In the genomic region with DNA sequence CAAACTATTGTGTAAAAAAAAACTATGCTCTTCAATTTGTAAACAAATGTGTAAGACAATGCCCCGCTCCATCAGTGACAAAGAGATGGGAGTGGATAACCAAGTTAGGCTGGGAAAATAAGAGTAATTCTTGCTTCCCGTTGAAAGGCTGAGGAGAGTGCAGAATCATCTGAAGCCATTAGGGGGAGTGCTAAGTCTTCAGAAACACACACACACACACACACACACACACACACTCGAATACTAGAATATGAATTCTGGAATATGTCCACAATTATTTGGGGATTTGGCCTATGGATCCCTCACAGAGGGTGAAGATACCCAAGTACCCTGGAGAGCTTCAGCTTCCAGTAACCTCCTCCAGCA, we compare ENCODE assay signal across 9 cellular contexts. TPM values are rescaled to one million over a fixed set of nuclear protein-coding genes. Genes with fewer than 3 reads are reported as not detected.
DNase-seq lines count a peak whose midpoint lies in the region; TF ChIP-seq lines count a peak whose summit lies in the region.
"Had no signal": no experiment of that assay in that cellular context is flagged by ENCODE, and none has a peak within 500 bp of the region (broad histone marks: within the 10 kb centered on the region; RNA-seq: fewer than 3 reads in every experiment).

No MANE protein-coding gene starts in this region.

- H3K56ac ChIP-seq in H9 (ENCODE audit: insufficient read length, low read depth, low read length) = no peak overlapping the region

- H3K9ac ChIP-seq in H9 (ENCODE audit: extremely low read depth, insufficient read length, low read length) = no peak overlapping the region

- H3K4me2 ChIP-seq in H9 (ENCODE audit: insufficient read depth, insufficient read length, low read length) = no peak overlapping the region

- no peak overlapping the region for H2AFZ ChIP-seq in H9 (ENCODE audit: low read length)

- no peaks in the 10 kb centered on the region for H3K4me1 ChIP-seq in H9 (ENCODE audit: insufficient read depth, low read length)
- H3K4me1 ChIP-seq in CD8-positive, alpha-beta memory T cell (ENCODE audit: insufficient read depth, low read length) = no peaks in the 10 kb centered on the region

- H2BK15ac ChIP-seq in H9 (ENCODE audit: low read depth, low read length) = no peak overlapping the region

- no peak overlapping the region for H3K27ac Mint-ChIP-seq in H9
- H3K27ac Mint-ChIP-seq in CD8-positive, alpha-beta memory T cell = no peak overlapping the region
- no peak overlapping the region for H3K27ac Mint-ChIP-seq in immature natural killer cell

- no peak overlapping the region for H4K8ac ChIP-seq in H9 (replicated peaks; ENCODE audit: insufficient read length, low read depth, low read length)

- H3K9me3 Mint-ChIP-seq in H9 = peaks cover 0 to 2% of the 10 kb centered on the region in 2 experiments; a peak in 1 of 5 replicates
- H3K9me3 Mint-ChIP-seq in CD8-positive, alpha-beta memory T cell = no peaks in the 10 kb centered on the region
- H3K9me3 Mint-ChIP-seq in immature natural killer cell = peaks cover 0 to 2% (median 0%) of the 10 kb centered on the region in 6 donors
- H3K9me3 Mint-ChIP-seq: activated T-cell treated with anti-CD3 and anti-CD28 coated beads, Interleukin-2, amount 50 U/mL, for 4 hours had no signal

- H3K36me3 Mint-ChIP-seq in H9 (ENCODE audit: insufficient read depth in 1 of 3, low read depth in 3 of 3) (no peaks in the 10 kb centered on the region), immature natural killer cell (no peaks in the 10 kb centered on the region)
- H3K36me3 Mint-ChIP-seq in CD8-positive, alpha-beta memory T cell = no peaks in the 10 kb centered on the region

- no peak; the same call in 2 of the 3 replicates for TF ChIP-seq CTCF in H9 (conservative IDR thresholded peaks at IDR 0.05)

- H3K27ac ChIP-seq in H9 (ENCODE audit: insufficient read length, low read depth, low read length) = no peak overlapping the region
- H3K27ac ChIP-seq in CD8-positive, alpha-beta memory T cell (ENCODE audit: low read depth, low read length) = no peak overlapping the region

- H3K36me3 ChIP-seq in CD8-positive, alpha-beta memory T cell (ENCODE audit: insufficient read depth, low read length) = no peaks in the 10 kb centered on the region

- no peaks in the 10 kb centered on the region for H3K79me1 ChIP-seq in H9 (ENCODE audit: insufficient read depth, low read depth, low read length, poor library complexity, severe bottlenecking)

- no CpG with 5 or more reads among the region's 3 CpGs for WGBS in H9 (ENCODE audit: extremely low coverage, insufficient read length, low lambda C conversion rate)

- no peak overlapping the region for H2BK5ac ChIP-seq in H9 (ENCODE audit: insufficient read length, low read length)

- H2BK20ac ChIP-seq in H9 (ENCODE audit: low read depth, low read length, poor library complexity, severe bottlenecking) = no peak overlapping the region

- H3K18ac ChIP-seq in H9 (ENCODE audit: insufficient read length, low read depth, low read length) = no peak overlapping the region

- no peak overlapping the region for H2BK120ac ChIP-seq in H9 (ENCODE audit: low read depth, low read length, poor library complexity, severe bottlenecking)

- H3K23ac ChIP-seq in H9 (ENCODE audit: insufficient read length, low read depth, low read length) = no peak overlapping the region

- H3K4ac ChIP-seq in H9 (ENCODE audit: low read depth, low read length) = no peak overlapping the region

- H3T11ph ChIP-seq in H9 (ENCODE audit: low read length) = no peak overlapping the region

- peaks cover 48% of the 10 kb centered on the region for H3K27me3 ChIP-seq in H9 (ENCODE audit: insufficient read depth, low read length)
- peaks cover 47% of the 10 kb centered on the region for H3K27me3 ChIP-seq in CD8-positive, alpha-beta memory T cell (ENCODE audit: insufficient read depth, low read length, poor library complexity, severe bottlenecking)

- no peak overlapping the region for H3K4me3 ChIP-seq in CD8-positive, alpha-beta memory T cell (ENCODE audit: low read length)

- peaks cover 16 to 37% of the 10 kb centered on the region in 2 experiments for H3K4me1 Mint-ChIP-seq in H9
- peaks cover 13 to 20% (median 16%) of the 10 kb centered on the region in 3 donors for H3K4me1 Mint-ChIP-seq in CD8-positive, alpha-beta memory T cell
- H3K4me1 Mint-ChIP-seq in immature natural killer cell = peaks cover 12 to 19% of the 10 kb centered on the region in 2 donors

- POLR2A ChIA-PET in CD8-positive, alpha-beta memory T cell (lab: Charles Lee) = interaction anchor here (0.8 to 1.0 kb wide), 2 partner anchors 45 to 164 kb away, joined by 3 to 4 read pairs; a partner anchor contains a TSS

- H3K27me3 Mint-ChIP-seq in H9 (ENCODE audit: low read depth) = peaks cover 45% of the 10 kb centered on the region
- peaks cover 58 to 69% of the 10 kb centered on the region in 2 donors for H3K27me3 Mint-ChIP-seq in CD8-positive, alpha-beta memory T cell
- H3K27me3 Mint-ChIP-seq in immature natural killer cell (ENCODE audit: low read depth in 3 of 3) = peaks cover 17 to 33% (median 23%) of the 10 kb centered on the region in 3 donors

- H4K20me1 ChIP-seq in H9 (ENCODE audit: control insufficient read depth, insufficient read depth, insufficient read length) = no peaks in the 10 kb centered on the region

- no peak overlapping the region for H3K14ac ChIP-seq in H9 (ENCODE audit: insufficient read depth, low read length)

- no peak overlapping the region for H2AK5ac ChIP-seq in H9 (ENCODE audit: insufficient read length, low read length)

- CTCF ChIA-PET in CD8-positive, alpha-beta memory T cell (lab: Charles Lee) = interaction anchor here (1.0 to 10.4 kb wide), 15 partner anchors 13 to 197 kb away, joined by 3 to 105 read pairs (median 6); a partner anchor contains a TSS

- DNase-seq in Daoy (ENCODE audit: low read depth) (peak; percentile 67), H9 (peak; percentile 46), NCI-H2227 (lab: John Stamatoyannopoulos, UW; ENCODE audit: unreplicated experiment) (peak; percentile 84), amniotic stem cell (lab: John Stamatoyannopoulos, UW) (peak; percentile 59), iris pigment epithelial cell (ENCODE audit: low read depth) (peak; percentile 94), immature natural killer cell (no peak), NCI-H774 (lab: John Stamatoyannopoulos, UW) (no peak)
- DNase-seq in CD8-positive, alpha-beta memory T cell = no peak

- H3K4me3 Mint-ChIP-seq in H9 = peak overlapping the region in 1 of 2 experiments; percentile 43; a peak in 2 of 5 replicates
- peak overlapping the region in 1 of 7 donors; percentile 58 for H3K4me3 Mint-ChIP-seq in CD8-positive, alpha-beta memory T cell
- H3K4me3 Mint-ChIP-seq in immature natural killer cell = no peak overlapping the region

- no peak overlapping the region for H4K5ac ChIP-seq in H9 (ENCODE audit: insufficient read length, low read depth, low read length)

- H4K91ac ChIP-seq in H9 (ENCODE audit: insufficient read length, low read depth, low read length) = no peak overlapping the region

- no peaks in the 10 kb centered on the region for H3K9me3 ChIP-seq in H9 (ENCODE audit: control insufficient read depth, low read depth, low read length)
- no peaks in the 10 kb centered on the region for H3K9me3 ChIP-seq in CD8-positive, alpha-beta memory T cell (ENCODE audit: low read length)

- H3K79me2 ChIP-seq in H9 (ENCODE audit: insufficient read depth, low read length) = no peaks in the 10 kb centered on the region

- H2BK12ac ChIP-seq in H9 (ENCODE audit: insufficient read length, low read depth, low read length) = no peak overlapping the region

- H3K23me2 ChIP-seq in H9 (ENCODE audit: insufficient read length, low read depth, low read length, poor library complexity, severe bottlenecking) = peaks cover 3% of the 10 kb centered on the region

RNA-seq across cellular contexts. Expression of a gene that starts 27.8 kb away (rescaled TPM):
- total RNA-seq in Daoy (2014; rRNA removed; shearing (Covaris generic)) = 5.4 and 16.2 TPM in 2 replicates
- 11.8 and 12.6 TPM in 2 replicates for total RNA-seq in H9 (2021)
- 1 to 10 TPM; 7.7 to 9.4 TPM for total RNA-seq in CD8-positive, alpha-beta memory T cell
- 2.2 TPM for polyA plus RNA-seq in CD8-positive, alpha-beta memory T cell
- polyA plus RNA-seq in immature natural killer cell = 1 to 10 TPM; 2.5 to 3.4 (median 2.8) TPM

RNA-seq across cellular contexts. Expression of a gene that starts 37.3 kb away (rescaled TPM):
- 15.9 and 23.5 TPM in 2 replicates for total RNA-seq in Daoy (2014; rRNA removed; shearing (Covaris generic))
- total RNA-seq in H9 (2021) = 14.5 and 18.1 TPM in 2 replicates
- total RNA-seq in CD8-positive, alpha-beta memory T cell = 10 to 100 TPM; 12.3 to 13.2 TPM
- polyA plus RNA-seq in CD8-positive, alpha-beta memory T cell = 4.4 TPM
- polyA plus RNA-seq in immature natural killer cell = 1 to 10 TPM; 2.8 to 7.2 (median 5.7) TPM

Comparison
In these comparisons a context has a peak if more than half of its experiments do, and no peak if none do; other contexts are left out.
1. DNase-seq: peak in Daoy (single experiment), H9 (single experiment), NCI-H2227 (single experiment), amniotic stem cell (single experiment) and iris pigment epithelial cell (single experiment); none in CD8-positive, alpha-beta memory T cell (0 of 5), immature natural killer cell (0 of 3) and NCI-H774 (single experiment).